8 cellular contexts compared by ENCODE assay signal in genomic region chr14:72766296-72766695, GRCh38.
"Had no signal": no experiment of that assay in that cellular context is flagged by ENCODE, and none has a peak within 500 bp of the region (broad histone marks: within the 10 kb centered on the region; RNA-seq: fewer than 3 reads in every experiment).

No MANE protein-coding gene starts in this region.

- H3K4me3 Mint-ChIP-seq: IgD-negative memory B cell had no signal

- DNase-seq: GM23248, GOT3, H7, KBM-7 had no signal

- H3K27ac Mint-ChIP-seq: IgD-negative memory B cell had no signal

- H3K27ac ChIP-seq: GM23248, HL-60 had no signal

- H3K9ac ChIP-seq: GM23248 had no signal

- FAIRE-seq: HepG2 had no signal

- H2AFZ ChIP-seq: GM23248 had no signal

- H3K4me3 ChIP-seq: GM23248, HAP-1 had no signal

- H3K9me3 ChIP-seq: HAP-1 had no signal

- H3K36me3 ChIP-seq: HAP-1 had no signal

- H3K27me3 Mint-ChIP-seq: IgD-negative memory B cell had no signal

- H3K4me1 ChIP-seq: HAP-1 had no signal
